29 cellular contexts compared by ENCODE assay signal in the genomic region with DNA sequence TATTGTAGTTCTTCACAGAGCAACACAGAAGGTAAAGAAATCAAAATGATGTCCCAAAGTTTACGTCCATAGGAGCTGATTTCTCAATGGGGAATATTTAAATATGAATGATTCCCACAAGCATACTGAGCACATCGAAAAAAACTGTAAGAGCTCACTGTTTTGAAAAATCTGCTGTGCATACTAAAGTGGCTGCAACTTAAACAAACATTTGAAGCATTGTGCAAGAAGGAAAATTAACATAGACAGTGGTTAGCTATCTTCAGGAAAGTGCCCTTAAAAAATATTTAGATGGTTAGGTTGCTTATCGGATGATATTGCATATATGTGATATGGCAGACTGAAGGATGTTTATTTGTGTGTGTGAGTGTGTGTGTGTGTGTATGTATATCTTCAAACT.
DNase-seq lines count a peak whose midpoint lies in the region; ATAC-seq and TF ChIP-seq lines count a peak whose summit lies in the region.
"Had no signal": no experiment of that assay in that cellular context is flagged by ENCODE, and none has a peak within 500 bp of the region (broad histone marks: within the 10 kb centered on the region; RNA-seq: fewer than 3 reads in every experiment).

No MANE protein-coding gene starts in this region.

- no peak overlapping the region for H4K12ac ChIP-seq in trophoblast cell (ENCODE audit: low read depth, low read length)

- no peak overlapping the region for H3K4me3 ChIP-seq in adipocyte (ENCODE audit: low read length)
- no peak overlapping the region for H3K4me3 ChIP-seq in neuronal stem cell (ENCODE audit: low read length in 2 of 2)
- no peak overlapping the region for H3K4me3 ChIP-seq in tibial artery
- no peak overlapping the region for H3K4me3 ChIP-seq in trophoblast cell (ENCODE audit: low read depth, low read length)
- H3K4me3 ChIP-seq: A549, dorsolateral prefrontal cortex, esophagus muscularis mucosa, MG63, psoas muscle, suprapubic skin had no signal

- no peaks in the 10 kb centered on the region for H3K36me3 Mint-ChIP-seq in T-helper 2 cell treated with Interferon-gamma antibody and Interleukin-4, amounts not matched to agents 5 μg/mL and 100 μg/mL, for 36 hours (ENCODE audit: low read depth)
- H3K36me3 Mint-ChIP-seq: activated naive CD8-positive, alpha-beta T cell treated with anti-CD3 and anti-CD28 coated beads for 36 hours had no signal

- no peak overlapping the region for H3K14ac ChIP-seq in neuronal stem cell (ENCODE audit: low read length)
- H3K14ac ChIP-seq in trophoblast cell (ENCODE audit: low read length): no peak overlapping the region

- no peaks in the 10 kb centered on the region for H3K79me2 ChIP-seq in trophoblast cell (ENCODE audit: control insufficient read depth, insufficient read depth, low read length, poor library complexity)

- no peak for ATAC-seq in GM18867 (IDR thresholded peaks at IDR 0.05; ENCODE audit: unreplicated experiment)
- ATAC-seq: A549, left lobe of liver, psoas muscle had no signal

- H2BK5ac ChIP-seq in neuronal stem cell (ENCODE audit: low read length) (no peak overlapping the region), trophoblast cell (ENCODE audit: low read depth, low read length, poor library complexity) (no peak overlapping the region)

- H3K79me1 ChIP-seq in neuronal stem cell (ENCODE audit: low read depth, low read length) (no peaks in the 10 kb centered on the region), trophoblast cell (ENCODE audit: low read length) (peaks cover 2% of the 10 kb centered on the region)

- peaks cover 3% of the 10 kb centered on the region for H3K4me1 ChIP-seq in adipocyte (ENCODE audit: control insufficient read depth, insufficient read depth, low read length)
- H3K4me1 ChIP-seq in neuronal stem cell (ENCODE audit: control insufficient read depth in 2 of 2, insufficient read depth in 1 of 2, low read depth in 1 of 2, low read length in 2 of 2): no peaks in the 10 kb centered on the region
- H3K4me1 ChIP-seq in tibial artery: no peaks in the 10 kb centered on the region
- H3K4me1 ChIP-seq in trophoblast cell (ENCODE audit: control insufficient read depth in 1 of 2, insufficient read depth in 2 of 2, low read length in 2 of 2): no peaks in the 10 kb centered on the region
- H3K4me1 ChIP-seq: A549, esophagus muscularis mucosa, psoas muscle, suprapubic skin had no signal

- intact Hi-C loops in tibial artery (cut with DNase I; ENCODE audit: low total_unique reads): no loop called here

- H2BK120ac ChIP-seq in neuronal stem cell (ENCODE audit: low read depth, low read length) (no peak overlapping the region), trophoblast cell (ENCODE audit: insufficient read depth, low read length, poor library complexity) (no peak overlapping the region)

- H2BK15ac ChIP-seq in neuronal stem cell (ENCODE audit: low read length): no peak overlapping the region

- no peak overlapping the region for H3K27ac Mint-ChIP-seq in T-helper 2 cell treated with Interferon-gamma antibody and Interleukin-4, amounts not matched to agents 5 μg/mL and 100 μg/mL, for 36 hours
- H3K27ac Mint-ChIP-seq: activated naive CD8-positive, alpha-beta T cell treated with anti-CD3 and anti-CD28 coated beads for 36 hours; CD4-positive, alpha-beta T cell; T-helper 1 cell treated with Interleukin-12 subunit alpha and Interleukin-12 subunit beta and Interleukin-4 antibody, amounts not matched to agents 30 μg/mL and 1 μg/mL, for 36 hours had no signal

- H2BK12ac ChIP-seq in neuronal stem cell (ENCODE audit: low read length) (no peak overlapping the region), trophoblast cell (ENCODE audit: low read length) (no peak overlapping the region)

- no peak overlapping the region for H2AK5ac ChIP-seq in neuronal stem cell (ENCODE audit: low read depth, low read length)
- no peak overlapping the region for H2AK5ac ChIP-seq in trophoblast cell (ENCODE audit: low read length)

- H3K9ac ChIP-seq in adipocyte (ENCODE audit: low read length) (no peak overlapping the region), neuronal stem cell (ENCODE audit: low read depth, low read length, poor library complexity) (no peak overlapping the region), trophoblast cell (ENCODE audit: low read length) (no peak overlapping the region)

- no peaks in the 10 kb centered on the region for H3K4me1 Mint-ChIP-seq in T-helper 2 cell treated with Interferon-gamma antibody and Interleukin-4, amounts not matched to agents 5 μg/mL and 100 μg/mL, for 36 hours (ENCODE audit: low read depth)
- H3K4me1 Mint-ChIP-seq: activated naive CD8-positive, alpha-beta T cell treated with anti-CD3 and anti-CD28 coated beads for 36 hours had no signal

- H3K9me3 ChIP-seq in adipocyte (ENCODE audit: control insufficient read depth, low read length): no peaks in the 10 kb centered on the region
- H3K9me3 ChIP-seq in neuronal stem cell (replicated peaks in 1 of 2; ENCODE audit: control insufficient read depth in 2 of 2, insufficient read depth in 1 of 2, low read depth in 1 of 2, low read length in 2 of 2): peaks cover 0 to 13% of the 10 kb centered on the region in 2 donors
- no peaks in the 10 kb centered on the region for H3K9me3 ChIP-seq in tibial artery
- H3K9me3 ChIP-seq in trophoblast cell (ENCODE audit: insufficient read depth, low read depth, low read length): no peaks in the 10 kb centered on the region
- H3K9me3 ChIP-seq: A549, esophagus muscularis mucosa, MG63, neutrophil, psoas muscle, suprapubic skin had no signal

- H3K4ac ChIP-seq in neuronal stem cell (ENCODE audit: low read length): no peak overlapping the region
- no peak overlapping the region for H3K4ac ChIP-seq in trophoblast cell (ENCODE audit: low read depth, low read length)

- H3K27me3 ChIP-seq in adipocyte (replicated peaks; ENCODE audit: control insufficient read depth, insufficient read depth, low read length): no peaks in the 10 kb centered on the region
- no peaks in the 10 kb centered on the region for H3K27me3 ChIP-seq in neuronal stem cell (ENCODE audit: control insufficient read depth in 3 of 3, insufficient read depth in 3 of 3, low read depth in 1 of 3, low read length in 3 of 3)
- H3K27me3 ChIP-seq in tibial artery: no peaks in the 10 kb centered on the region
- no peaks in the 10 kb centered on the region for H3K27me3 ChIP-seq in trophoblast cell (ENCODE audit: insufficient read depth, low read length)
- H3K27me3 ChIP-seq: dorsolateral prefrontal cortex, esophagus muscularis mucosa, MG63, neutrophil, suprapubic skin had no signal

- H3K27me3 Mint-ChIP-seq in T-helper 2 cell treated with Interferon-gamma antibody and Interleukin-4, amounts not matched to agents 5 μg/mL and 100 μg/mL, for 36 hours (ENCODE audit: low read depth): no peaks in the 10 kb centered on the region
- H3K27me3 Mint-ChIP-seq: activated naive CD8-positive, alpha-beta T cell treated with anti-CD3 and anti-CD28 coated beads for 36 hours; CD4-positive, alpha-beta T cell had no signal

- H4K91ac ChIP-seq in neuronal stem cell (ENCODE audit: low read depth, low read length, poor library complexity): no peak overlapping the region
- H4K91ac ChIP-seq in trophoblast cell (ENCODE audit: low read depth, low read length): no peak overlapping the region

- no peak overlapping the region for H3K4me2 ChIP-seq in neuronal stem cell (ENCODE audit: insufficient read depth, low read length, poor library complexity, severe bottlenecking)
- H3K4me2 ChIP-seq in trophoblast cell (ENCODE audit: low read length): no peak overlapping the region
- H3K4me2 ChIP-seq: A549 had no signal

- no CpG with 5 or more reads among the region's 3 CpGs for whole genome bisulfite sequencing in neuronal stem cell (ENCODE audit: extremely low coverage in 2 of 2, insufficient read length in 2 of 2, insufficient replicate concordance in 1 of 2), 2 donors
- WGBS in trophoblast cell (ENCODE audit: extremely low coverage, insufficient coverage, insufficient read length): no CpG with 5 or more reads among the region's 3 CpGs

- H3K36me3 ChIP-seq in adipocyte (ENCODE audit: control insufficient read depth, insufficient read depth, low read length, severe bottlenecking): no peaks in the 10 kb centered on the region
- no peaks in the 10 kb centered on the region for H3K36me3 ChIP-seq in neuronal stem cell (replicated peaks in 1 of 2; ENCODE audit: control insufficient read depth in 2 of 2, insufficient read depth in 2 of 2, low read length in 2 of 2)
- no peaks in the 10 kb centered on the region for H3K36me3 ChIP-seq in tibial artery
- no peaks in the 10 kb centered on the region for H3K36me3 ChIP-seq in trophoblast cell (ENCODE audit: control insufficient read depth in 1 of 2, insufficient read depth in 2 of 2, low read length in 2 of 2)
- H3K36me3 ChIP-seq: esophagus muscularis mucosa, MG63, neutrophil, suprapubic skin had no signal

- H3K23ac ChIP-seq in neuronal stem cell (ENCODE audit: low read depth, low read length, poor library complexity): no peak overlapping the region
- H3K23ac ChIP-seq in trophoblast cell (ENCODE audit: low read length): no peak overlapping the region

- H3K9me3 Mint-ChIP-seq in T-helper 2 cell treated with Interferon-gamma antibody and Interleukin-4, amounts not matched to agents 5 μg/mL and 100 μg/mL, for 36 hours: no peaks in the 10 kb centered on the region
- H3K9me3 Mint-ChIP-seq: activated naive CD8-positive, alpha-beta T cell treated with anti-CD3 and anti-CD28 coated beads for 36 hours had no signal

- H3K18ac ChIP-seq in neuronal stem cell (ENCODE audit: low read length) (no peak overlapping the region), trophoblast cell (ENCODE audit: low read length) (no peak overlapping the region)

- no peak for TF ChIP-seq CTCF in AG09319 (IDR thresholded peaks at IDR 0.05; ENCODE audit: low read depth, low read length)
- TF ChIP-seq CTCF in tibial artery (IDR thresholded peaks at IDR 0.05): no peak

- H2AFZ ChIP-seq in neuronal stem cell (ENCODE audit: low read length): peak overlapping the region; percentile 28
- no peak overlapping the region for H2AFZ ChIP-seq in trophoblast cell (ENCODE audit: insufficient read depth, low read length, poor library complexity)

- DNase-seq in AG09319 (ENCODE audit: extremely low read depth, low read depth): peak; percentile 10
- DNase-seq in adipocyte (ENCODE audit: low read depth): peak; percentile 82
- DNase-seq in fibroblast of gingiva (ENCODE audit: low read depth): peak; percentile 70
- no peak for DNase-seq in neuronal stem cell (ENCODE audit: low spot score)
- DNase-seq in tibial artery: no peak
- no peak for DNase-seq in T-helper 2 cell treated with Interferon-gamma antibody and Interleukin-4, amounts not matched to agents 5 μg/mL and 100 μg/mL, for 36 hours (ENCODE audit: low spot score)
- no peak for DNase-seq in trophoblast cell
- DNase-seq: activated CD4-positive, alpha-beta T cell treated with anti-CD3 and anti-CD28 coated beads, Interleukin-2, amount 50 U/mL, for 1 hour; activated CD4-positive, CD25-positive, alpha-beta regulatory T cell; activated effector memory CD4-positive, alpha-beta T cell treated with anti-CD3 and anti-CD28 coated beads, Interleukin-2, amount 50 U/mL, for 16 hours; activated naive CD8-positive, alpha-beta T cell treated with anti-CD3 and anti-CD28 coated beads for 36 hours; activated T-cell treated with anti-CD3 and anti-CD28 coated beads, Interleukin-2, amount 50 U/mL, for 1 hour; CD4-positive, alpha-beta T cell; dorsolateral prefrontal cortex; KBM-7; mesendoderm; MG63; NCI-H1105 treated with DMSO at 0.1 percent for 48 hours; NCI-H1930; NCI-H524; psoas muscle; stimulated activated naive CD4-positive, alpha-beta T cell had no signal

- H4K8ac ChIP-seq in neuronal stem cell (ENCODE audit: low read depth, low read length) (no peak overlapping the region), trophoblast cell (ENCODE audit: low read depth, low read length) (no peak overlapping the region)

- H3K4me3 Mint-ChIP-seq in T-helper 2 cell treated with Interferon-gamma antibody and Interleukin-4, amounts not matched to agents 5 μg/mL and 100 μg/mL, for 36 hours: no peak overlapping the region
- H3K4me3 Mint-ChIP-seq: activated naive CD8-positive, alpha-beta T cell treated with anti-CD3 and anti-CD28 coated beads for 36 hours; CD4-positive, alpha-beta T cell; T-helper 1 cell treated with Interleukin-12 subunit alpha and Interleukin-12 subunit beta and Interleukin-4 antibody, amounts not matched to agents 30 μg/mL and 1 μg/mL, for 36 hours had no signal

- no peak overlapping the region for H3K27ac ChIP-seq in neuronal stem cell (replicated peaks; ENCODE audit: low read length)
- H3K27ac ChIP-seq in tibial artery: no peak overlapping the region
- no peak overlapping the region for H3K27ac ChIP-seq in trophoblast cell (ENCODE audit: low read depth, low read length)
- H3K27ac ChIP-seq: A549, dorsolateral prefrontal cortex, esophagus muscularis mucosa, neutrophil, psoas muscle, suprapubic skin had no signal

Comparison
In these comparisons a context has a peak if more than half of its experiments do, and no peak if none do; other contexts are left out.
1. DNase-seq: peak in AG09319 (single experiment), adipocyte (single experiment) and fibroblast of gingiva (single experiment); none in neuronal stem cell (single experiment), tibial artery (0 of 2), T-helper 2 cell treated with Interferon-gamma antibody and Interleukin-4, amounts not matched to agents 5 μg/mL and 100 μg/mL, for 36 hours (single experiment) and trophoblast cell (0 of 2).